ENCODE assay signal across 10 cellular contexts in genomic region chr7:44636926-44637325, GRCh38. TPM values are rescaled to one million over a fixed set of nuclear protein-coding genes. Genes with fewer than 3 reads are reported as not detected.
DNase-seq lines count a peak whose midpoint lies in the region; ATAC-seq and TF ChIP-seq lines count a peak whose summit lies in the region.
"Had no signal": no experiment of that assay in that cellular context is flagged by ENCODE, and none has a peak within 500 bp of the region (broad histone marks: within the 10 kb centered on the region; RNA-seq: fewer than 3 reads in every experiment).

No MANE protein-coding gene starts in this region.

- no peaks in the 10 kb centered on the region for H3K9me3 Mint-ChIP-seq in activated CD8-positive, alpha-beta memory T cell treated with anti-CD3 and anti-CD28 coated beads, Interleukin-2, amount 10 ng/mL, durations not matched to agents 7 days and 5 days (ENCODE audit: low read depth)

- TF ChIP-seq CTCF in RWPE2 (IDR thresholded peaks at IDR 0.05; ENCODE audit: poor library complexity, severe bottlenecking) (no peak), spleen (IDR thresholded peaks at IDR 0.05 in 8 of 11, conservative IDR thresholded peaks at IDR 0.05 in 3 of 11) (no peak), testis (IDR thresholded peaks at IDR 0.05) (no peak)

- H3K27ac ChIP-seq in RWPE2 (ENCODE audit: poor library complexity, severe bottlenecking) (peak overlapping the region; percentile 98), esophagus (ENCODE audit: low read depth in 2 of 2, low read length in 1 of 2) (peak overlapping the region; percentile 37 to 70), spleen (peak overlapping the region; percentile 14 to 96 (median 90)), testis (no peak overlapping the region)

- H3K4me3 ChIP-seq in RWPE2 (ENCODE audit: severe bottlenecking) (no peak overlapping the region), esophagus (ENCODE audit: low read depth in 1 of 2, low read length in 2 of 2) (no peak overlapping the region), spleen (no peak overlapping the region), testis (no peak overlapping the region)

- no peak for ATAC-seq in activated CD8-positive, alpha-beta memory T cell treated with anti-CD3 and anti-CD28 coated beads, Interleukin-2, amount 10 ng/mL, durations not matched to agents 7 days and 5 days
- ATAC-seq in RWPE2 (ENCODE audit: low read depth) (no peak), GM18498 (IDR thresholded peaks at IDR 0.05; ENCODE audit: unreplicated experiment) (no peak)

- H3K4me1 ChIP-seq in RWPE2 (ENCODE audit: insufficient read depth, poor library complexity, severe bottlenecking) (peaks cover 43% of the 10 kb centered on the region), esophagus (ENCODE audit: control insufficient read depth in 2 of 2, insufficient read depth in 2 of 2, low read length in 1 of 2) (peaks cover 7 to 38% of the 10 kb centered on the region in 2 donors), spleen (peaks cover 64 to 100% (median 97%) of the 10 kb centered on the region in 6 donors), testis (peaks cover 43% of the 10 kb centered on the region)

- CTCF ChIA-PET in activated CD8-positive, alpha-beta memory T cell treated with anti-CD3 and anti-CD28 coated beads, Interleukin-2, amount 10 ng/mL, durations not matched to agents 7 days and 5 days (lab: Charles Lee): interaction anchor here (2.2 to 7.7 kb wide), 3 partner anchors 13 to 49 kb away, joined by 5 to 68 read pairs (median 18); partner anchors contain the start of gene OGDH

- whole genome bisulfite sequencing in esophagus, 2 donors: 90 to 96% methylated on average over 2 of the region's 2 CpGs
- 90 to 100% (median 90%) methylated on average over 2 of the region's 2 CpGs for WGBS in spleen, 5 donors
- WGBS in testis, 2 donors: 95 to 98% methylated on average over 2 of the region's 2 CpGs

- peaks cover 94% of the 10 kb centered on the region for H3K4me1 Mint-ChIP-seq in activated CD8-positive, alpha-beta memory T cell treated with anti-CD3 and anti-CD28 coated beads, Interleukin-2, amount 10 ng/mL, durations not matched to agents 7 days and 5 days

- H3K4me3 Mint-ChIP-seq in activated CD8-positive, alpha-beta memory T cell treated with anti-CD3 and anti-CD28 coated beads, Interleukin-2, amount 10 ng/mL, durations not matched to agents 7 days and 5 days: peak overlapping the region; percentile 0

- H3K27me3 Mint-ChIP-seq in activated CD8-positive, alpha-beta memory T cell treated with anti-CD3 and anti-CD28 coated beads, Interleukin-2, amount 10 ng/mL, durations not matched to agents 7 days and 5 days: no peaks in the 10 kb centered on the region

- TF ChIP-seq POLR2A in spleen (IDR thresholded peaks at IDR 0.05) (no peak), testis (IDR thresholded peaks at IDR 0.05) (no peak)

- H3K36me3 ChIP-seq in RWPE2 (ENCODE audit: low read depth) (peaks cover 2% of the 10 kb centered on the region; the same call in 1 of the 2 replicates), esophagus (ENCODE audit: control insufficient read depth in 2 of 2, insufficient read depth in 2 of 2, low read length in 1 of 2) (no peaks in the 10 kb centered on the region), spleen (no peaks in the 10 kb centered on the region), testis (ENCODE audit: low read depth, missing control alignments) (no peaks in the 10 kb centered on the region)

- intact Hi-C loops in spleen (cut with DNase I; ENCODE audit: low total_unique reads): no loop called here
- intact Hi-C loops in testis (cut with DNase I; ENCODE audit: low total_unique reads): no loop called here

- H3K27ac Mint-ChIP-seq in activated CD8-positive, alpha-beta memory T cell treated with anti-CD3 and anti-CD28 coated beads, Interleukin-2, amount 10 ng/mL, durations not matched to agents 7 days and 5 days: peak overlapping the region; percentile 99

- H3K27me3 ChIP-seq in RWPE2 (ENCODE audit: insufficient read depth, poor library complexity, severe bottlenecking): no peaks in the 10 kb centered on the region
- no peaks in the 10 kb centered on the region for H3K27me3 ChIP-seq in esophagus (ENCODE audit: control insufficient read depth in 1 of 2, insufficient read depth in 2 of 2, low read length in 2 of 2)
- H3K27me3 ChIP-seq in spleen (replicated peaks in 1 of 7): no peaks in the 10 kb centered on the region
- H3K27me3 ChIP-seq in testis: no peaks in the 10 kb centered on the region

- no peak for DNase-seq in activated CD8-positive, alpha-beta memory T cell treated with anti-CD3 and anti-CD28 coated beads, Interleukin-2, amount 10 ng/mL, durations not matched to agents 7 days and 5 days
- no peak for DNase-seq in activated CD8-positive, alpha-beta memory T cell treated with anti-CD3 and anti-CD28 coated beads, Interleukin-2, amount 50 U/mL, for 48 hours
- DNase-seq in RWPE2 (ENCODE audit: low spot score) (no peak), spleen (no peak), testis (no peak)
- DNase-seq in stimulated activated CD4-positive, alpha-beta T cell treated with anti-CD3 and anti-CD28 coated beads, Interleukin-15, amount 100 ng/mL, for 24 hours: no peak
- DNase-seq: NCI-H1930, OCI-M1 had no signal

- H3K36me3 Mint-ChIP-seq in activated CD8-positive, alpha-beta memory T cell treated with anti-CD3 and anti-CD28 coated beads, Interleukin-2, amount 10 ng/mL, durations not matched to agents 7 days and 5 days: peaks cover 35% of the 10 kb centered on the region

- H3K9me3 ChIP-seq in RWPE2 (ENCODE audit: severe bottlenecking): no peaks in the 10 kb centered on the region
- H3K9me3 ChIP-seq in esophagus (ENCODE audit: control insufficient read depth in 2 of 2, insufficient read depth in 1 of 2, low read depth in 1 of 2, low read length in 1 of 2): no peaks in the 10 kb centered on the region
- no peaks in the 10 kb centered on the region for H3K9me3 ChIP-seq in spleen
- no peaks in the 10 kb centered on the region for H3K9me3 ChIP-seq in testis

RNA-seq across cellular contexts. Expression of gene OGDH, which starts 30.5 kb away (rescaled TPM):
- total RNA-seq in activated CD8-positive, alpha-beta memory T cell treated with anti-CD3 and anti-CD28 coated beads, Interleukin-2, amount 10 ng/mL, durations not matched to agents 7 days and 5 days: 100 to 1,000 TPM; 134 to 136 TPM
- 10 to 100 TPM; 25.8 to 43.0 TPM for polyA plus RNA-seq in esophagus
- total RNA-seq in spleen: 100 to 1,000 TPM in 2 of 7 donors, 10 to 100 TPM in 5; 78.2 to 120 (median 91.6) TPM
- polyA plus RNA-seq in spleen: 10 to 100 TPM; 15.7 to 32.3 (median 15.9) TPM
- 10 to 100 TPM; 82.4 to 95.1 TPM for total RNA-seq in testis
- polyA plus RNA-seq in testis (ENCODE audit: insufficient read depth, low read depth, low replicate concordance): 87.0 TPM

RNA-seq across cellular contexts. Expression of gene TMED4, which starts 54.9 kb away (rescaled TPM):
- 10 to 100 TPM; 74.8 to 77.4 TPM for total RNA-seq in activated CD8-positive, alpha-beta memory T cell treated with anti-CD3 and anti-CD28 coated beads, Interleukin-2, amount 10 ng/mL, durations not matched to agents 7 days and 5 days
- polyA plus RNA-seq in esophagus: 10 to 100 TPM; 24.3 to 26.4 TPM
- 100 to 1,000 TPM in 2 of 7 donors, 10 to 100 TPM in 5; 55.4 to 105 (median 66.6) TPM for total RNA-seq in spleen
- polyA plus RNA-seq in spleen: 10 to 100 TPM; 26.1 to 34.7 (median 28.7) TPM
- 100 to 1,000 TPM; 164 to 236 TPM for total RNA-seq in testis
- 77.8 TPM for polyA plus RNA-seq in testis (ENCODE audit: insufficient read depth, low read depth, low replicate concordance)

Comparison
In these comparisons a context has a peak if more than half of its experiments do, and no peak if none do; other contexts are left out.
1. H3K27ac ChIP-seq: peak in RWPE2 (single experiment), esophagus (2 of 2) and spleen (8 of 8); none in testis (0 of 2).